ENCODE assay signal across 12 cellular contexts in genomic region chr2:10431797-10432196, GRCh38. TPM values are rescaled to one million over a fixed set of nuclear protein-coding genes. Genes with fewer than 3 reads are reported as not detected.
DNase-seq lines count a peak whose midpoint lies in the region; FAIRE-seq and TF ChIP-seq lines count a peak whose summit lies in the region.
"Had no signal": no experiment of that assay in that cellular context is flagged by ENCODE, and none has a peak within 500 bp of the region (broad histone marks: within the 10 kb centered on the region; RNA-seq: fewer than 3 reads in every experiment).

No MANE protein-coding gene starts in this region.

- H3K4me3 Mint-ChIP-seq in CD4-positive, alpha-beta memory T cell: peak overlapping the region in 6 of 8 donors; percentile 38 to 85 (median 80)
- peak overlapping the region; percentile 66 for H3K4me3 Mint-ChIP-seq in HFFc6
- H3K4me3 Mint-ChIP-seq in nephron: peak overlapping the region in 2 of 3 experiments; percentile 55 to 57

- H3K27me3 ChIP-seq in CD4-positive, alpha-beta memory T cell (ENCODE audit: insufficient read depth, low read length): no peaks in the 10 kb centered on the region
- no peaks in the 10 kb centered on the region for H3K27me3 ChIP-seq in endocrine pancreas (ENCODE audit: control insufficient read depth, insufficient read depth, low read length)

- H3K9me3 Mint-ChIP-seq in CD4-positive, alpha-beta memory T cell: peaks cover 0 to 1% (median 0%) of the 10 kb centered on the region in 8 donors
- H3K9me3 Mint-ChIP-seq in HFFc6 (no peaks in the 10 kb centered on the region), nephron (no peaks in the 10 kb centered on the region)

- H3K36me3 ChIP-seq in CD4-positive, alpha-beta memory T cell (ENCODE audit: insufficient read depth, low read length): peaks cover 5% of the 10 kb centered on the region
- H3K36me3 ChIP-seq in endocrine pancreas (ENCODE audit: control insufficient read depth, insufficient read depth, low read length): no peaks in the 10 kb centered on the region

- CTCF ChIA-PET in CD4-positive, alpha-beta memory T cell (lab: Charles Lee; ENCODE audit: partially characterized antibody): interaction anchor here (0.7 to 7.9 kb wide), 5 partner anchors 16 to 361 kb away, joined by 3 to 190 read pairs (median 3); no protein-coding TSS in a partner anchor

- H3K9me3 ChIP-seq in CD4-positive, alpha-beta memory T cell (ENCODE audit: control insufficient read depth in 1 of 2, low read length in 2 of 2): no peaks in the 10 kb centered on the region
- H3K9me3 ChIP-seq in endocrine pancreas (ENCODE audit: control insufficient read depth, low read length): no peaks in the 10 kb centered on the region

- no peak overlapping the region for H3K4me3 ChIP-seq in CD4-positive, alpha-beta memory T cell (ENCODE audit: low read length in 2 of 2)
- no peak overlapping the region for H3K4me3 ChIP-seq in endocrine pancreas (ENCODE audit: control insufficient read depth, insufficient read depth, low read length)

- peaks cover 7 to 8% of the 10 kb centered on the region in 2 donors for H3K36me3 Mint-ChIP-seq in CD4-positive, alpha-beta memory T cell
- H3K36me3 Mint-ChIP-seq in HFFc6 (ENCODE audit: low read depth) (no peaks in the 10 kb centered on the region), nephron (ENCODE audit: low read depth) (no peaks in the 10 kb centered on the region)

- H3K9ac ChIP-seq in endocrine pancreas (ENCODE audit: control insufficient read depth, insufficient read depth, low read length): peak overlapping the region; percentile 57

- H3K4me1 Mint-ChIP-seq in CD4-positive, alpha-beta memory T cell: peaks cover 4 to 13% (median 8%) of the 10 kb centered on the region in 4 donors
- peaks cover 7% of the 10 kb centered on the region for H3K4me1 Mint-ChIP-seq in HFFc6 (ENCODE audit: low read depth)
- peaks cover 14% of the 10 kb centered on the region for H3K4me1 Mint-ChIP-seq in nephron

- DNase-seq in CD4-positive, alpha-beta memory T cell: no peak
- DNase-seq in HFFc6 (no peak), retina (no peak), UCSD-AML1 (lab: John Stamatoyannopoulos, UW; ENCODE audit: unreplicated experiment) (no peak), middle frontal gyrus (ENCODE audit: extremely low spot score, low spot score) (no peak), HTR-8/SVneo (ENCODE audit: insufficient read length, low spot score) (no peak)
- DNase-seq: foreskin fibroblast; NCI-H2171 treated with DMSO at 0.1 percent for 48 hours; stimulated activated CD4-positive, alpha-beta T cell treated with anti-CD3 and anti-CD28 coated beads, Interleukin-2, amount 100 ng/mL, for 48 hours had no signal

- H3K4me1 ChIP-seq in CD4-positive, alpha-beta memory T cell (ENCODE audit: insufficient read depth, low read length): peaks cover 15% of the 10 kb centered on the region
- H3K4me1 ChIP-seq in endocrine pancreas (ENCODE audit: control insufficient read depth, insufficient read depth, low read length): no peaks in the 10 kb centered on the region

- peaks cover 0 to 5% of the 10 kb centered on the region in 2 donors for H3K27me3 Mint-ChIP-seq in CD4-positive, alpha-beta memory T cell
- H3K27me3 Mint-ChIP-seq in HFFc6 (ENCODE audit: insufficient read depth) (no peaks in the 10 kb centered on the region), nephron (ENCODE audit: low read depth) (peaks cover 22% of the 10 kb centered on the region)

- FAIRE-seq in HTR-8/SVneo (lab: Jason Lieb, UNC): no peak

- H3K27ac Mint-ChIP-seq in CD4-positive, alpha-beta memory T cell: peak overlapping the region in 1 of 7 donors; percentile 66
- H3K27ac Mint-ChIP-seq in HFFc6 (no peak overlapping the region), nephron (no peak overlapping the region)

- no peak overlapping the region for H3K27ac ChIP-seq in CD4-positive, alpha-beta memory T cell (ENCODE audit: low read depth, low read length)
- H3K27ac ChIP-seq: RWPE1 had no signal

- POLR2A ChIA-PET in CD4-positive, alpha-beta memory T cell (lab: Charles Lee; ENCODE audit: partially characterized antibody): no interaction called here

- intact Hi-C loops in CD4-positive, alpha-beta memory T cell (cut with micrococcal nuclease): loop anchor here (1.0 to 10.0 kb wide), 2 partner anchors 161 to 447 kb away; no protein-coding TSS in a partner anchor

- TF ChIP-seq CTCF in HFFc6 (IDR thresholded peaks at IDR 0.05): no peak
- no peak for TF ChIP-seq CTCF in nephron (IDR thresholded peaks at IDR 0.05; ENCODE audit: unreplicated experiment in 3 of 3)

RNA-seq across cellular contexts. Expression of gene ODC1, which starts 16.3 kb away (rescaled TPM):
- 10 to 100 TPM; 32.5 to 35.4 TPM for total RNA-seq in CD4-positive, alpha-beta memory T cell
- polyA plus RNA-seq in CD4-positive, alpha-beta memory T cell: 10 to 100 TPM; 54.3 to 63.5 TPM
- 100 to 1,000 TPM; 116 to 155 (median 143) TPM for total RNA-seq in HFFc6 (2021; fragmentation: NEBNext Ultra II Directional; extraction: Animal tissue kit (Norgen Biotek cat#: 25700))
